In the genomic region with DNA sequence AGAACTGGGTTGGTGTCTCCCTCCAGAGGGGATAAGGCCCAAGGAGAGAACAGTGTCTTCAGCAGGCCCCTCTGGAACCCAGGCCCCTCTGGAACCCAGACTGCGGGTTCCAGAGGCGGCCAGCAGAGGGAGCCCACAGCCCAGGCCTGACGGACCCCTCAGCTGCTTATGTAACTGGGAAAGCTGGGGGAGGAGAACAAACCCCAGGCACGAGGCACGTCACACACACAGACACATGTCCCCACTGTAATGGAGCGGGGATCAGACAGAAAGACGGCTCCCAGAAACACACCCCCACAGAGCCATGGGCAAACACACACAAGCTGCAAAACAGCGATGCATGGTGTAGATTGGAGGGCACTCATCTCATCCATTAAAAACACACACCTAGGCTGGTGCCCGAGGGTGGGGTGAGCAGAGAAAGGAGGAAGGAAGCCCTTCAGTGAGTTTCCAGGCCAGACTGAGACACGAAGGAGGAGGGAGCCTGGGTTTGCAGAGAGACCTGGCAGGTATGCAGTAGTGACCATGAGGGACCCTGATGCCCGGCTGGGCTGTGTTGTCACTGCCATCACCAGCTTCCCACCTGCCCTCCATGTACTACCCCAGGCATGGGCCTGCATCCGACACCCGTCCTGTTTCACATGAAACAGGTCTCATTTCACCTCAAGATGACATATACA, we compare ENCODE assay signal across 8 cellular contexts.
DNase-seq lines count a peak whose midpoint lies in the region; ATAC-seq lines count a peak whose summit lies in the region.

No MANE protein-coding gene starts in this region.

- DNase-seq in DMS114 treated with DMSO at 0.1 percent for 48 hours (lab: John Stamatoyannopoulos, UW; ENCODE audit: unreplicated experiment), result peak; percentile 90
- DNase-seq in NCI-H510A (lab: John Stamatoyannopoulos, UW), result peak; percentile 51
- DNase-seq in activated CD4-positive, CD25-positive, alpha-beta regulatory T cell treated with anti-CD3 and anti-CD28 coated beads, Interleukin-2, amount 50 U/mL, for 72 hours, result peak; percentile 75
- DNase-seq in central memory CD4-positive, alpha-beta T cell, result peak; percentile 69
- peak; percentile 78 for DNase-seq in kidney tubule cell (ENCODE audit: low spot score)
- DNase-seq in stimulated activated CD4-positive, alpha-beta T cell treated with anti-CD3 and anti-CD28 coated beads, Interleukin-1b, Interleukin-23, amount 100 ng/mL, for 4 hours (ENCODE audit: low read depth in 2 of 2), result peak; percentile 64 to 67

- ATAC-seq in HG02885 (IDR thresholded peaks at IDR 0.05; ENCODE audit: poor library complexity, unreplicated experiment) (peak; percentile 34), HG03175 (IDR thresholded peaks at IDR 0.05; ENCODE audit: unreplicated experiment) (no peak)
